In the genomic region with DNA sequence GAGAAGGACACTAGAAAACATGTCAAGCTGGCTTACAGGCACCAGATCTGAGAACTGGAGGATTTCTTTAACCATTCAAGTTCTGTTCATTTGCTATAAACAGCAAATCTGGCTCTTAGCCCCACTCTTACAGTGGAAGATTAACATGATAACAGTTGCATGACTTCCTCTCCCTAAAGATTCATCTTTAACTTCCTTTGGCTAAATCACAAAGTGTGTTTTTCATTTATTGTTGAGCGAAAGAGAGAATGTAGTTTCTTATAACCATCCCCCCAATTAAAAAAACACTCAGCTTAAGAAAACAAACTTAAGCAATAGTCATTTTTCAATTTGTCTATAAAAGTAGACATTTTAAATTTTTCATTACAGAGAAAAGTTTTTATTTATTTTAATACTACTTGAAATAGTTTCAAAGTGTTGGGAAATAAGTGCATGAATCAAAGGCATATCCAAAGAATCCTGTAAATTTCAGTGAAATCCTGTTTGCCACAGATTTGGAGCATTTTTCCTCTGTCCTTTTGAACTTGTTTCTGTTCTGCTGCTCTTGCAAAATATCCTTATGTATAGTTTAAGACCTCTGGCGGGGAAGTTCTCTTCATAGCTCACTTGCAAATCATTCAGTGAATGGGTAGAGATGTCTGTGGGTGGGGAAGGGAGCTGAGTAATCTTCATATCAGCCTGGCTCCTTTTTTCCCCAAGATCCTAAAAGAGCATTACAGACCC, we compare ENCODE assay signal across 1 cellular context.
TF ChIP-seq lines count a peak whose summit lies in the region.

No MANE protein-coding gene starts in this region.

TF ChIP-seq in SK-N-SH treated with all-trans-retinoic acid at 6 μM for 48 hours, 23 proteins besides CTCF, POLR2A, EP300 and RAD21 (continued from another document):
- TF ChIP-seq OSR1 (CRISPR knock-in tag; IDR thresholded peaks at IDR 0.05) (no peak), RARB (CRISPR knock-in tag; IDR thresholded peaks at IDR 0.05) (no peak), ZNF70 (CRISPR knock-in tag; IDR thresholded peaks at IDR 0.05) (no peak)
- TF ChIP-seq, protein P1, sequence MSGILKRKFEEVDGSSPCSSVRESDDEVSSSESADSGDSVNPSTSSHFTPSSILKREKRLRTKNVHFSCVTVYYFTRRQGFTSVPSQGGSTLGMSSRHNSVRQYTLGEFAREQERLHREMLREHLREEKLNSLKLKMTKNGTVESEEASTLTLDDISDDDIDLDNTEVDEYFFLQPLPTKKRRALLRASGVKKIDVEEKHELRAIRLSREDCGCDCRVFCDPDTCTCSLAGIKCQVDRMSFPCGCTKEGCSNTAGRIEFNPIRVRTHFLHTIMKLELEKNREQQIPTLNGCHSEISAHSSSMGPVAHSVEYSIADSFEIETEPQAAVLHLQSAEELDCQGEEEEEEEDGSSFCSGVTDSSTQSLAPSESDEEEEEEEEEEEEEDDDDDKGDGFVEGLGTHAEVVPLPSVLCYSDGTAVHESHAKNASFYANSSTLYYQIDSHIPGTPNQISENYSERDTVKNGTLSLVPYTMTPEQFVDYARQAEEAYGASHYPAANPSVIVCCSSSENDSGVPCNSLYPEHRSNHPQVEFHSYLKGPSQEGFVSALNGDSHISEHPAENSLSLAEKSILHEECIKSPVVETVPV (CRISPR knock-in tag; IDR thresholded peaks at IDR 0.05): no peak
